24 cellular contexts compared by ENCODE assay signal in genomic region chr4:93187441-93187840, GRCh38.
"Had no signal": no experiment of that assay in that cellular context is flagged by ENCODE, and none has a peak within 500 bp of the region (broad histone marks: within the 10 kb centered on the region; RNA-seq: fewer than 3 reads in every experiment).

No MANE protein-coding gene starts in this region.

- H3K27me3 Mint-ChIP-seq: dendritic cell treated with granulocyte-macrophage colony-stimulating factor and Interleukin-4, amounts not matched to agents 40 ng/mL and 50 ng/mL, for 4 days; effector memory CD8-positive, alpha-beta T cell had no signal

- ATAC-seq: effector memory CD8-positive, alpha-beta T cell; foreskin keratinocyte; gastrocnemius medialis; heart left ventricle; heart right ventricle had no signal

- H3K4me1 ChIP-seq: colonic mucosa, esophagus muscularis mucosa, gastrocnemius medialis, gastroesophageal sphincter, heart left ventricle, heart right ventricle had no signal

- H3K27ac Mint-ChIP-seq: dendritic cell treated with granulocyte-macrophage colony-stimulating factor and Interleukin-4, amounts not matched to agents 40 ng/mL and 50 ng/mL, for 4 days; effector memory CD8-positive, alpha-beta T cell; endodermal cell had no signal

- H3K36me3 ChIP-seq: colonic mucosa, esophagus muscularis mucosa, esophagus squamous epithelium, gastrocnemius medialis, gastroesophageal sphincter, heart left ventricle, heart right ventricle had no signal

- H3K27me3 ChIP-seq: colonic mucosa, dorsolateral prefrontal cortex, esophagus muscularis mucosa, esophagus squamous epithelium, foreskin keratinocyte, gastrocnemius medialis, gastroesophageal sphincter, heart left ventricle, heart right ventricle had no signal

- DNase-seq: colonic mucosa; cortex of kidney; dermis blood vessel endothelial cell; dorsolateral prefrontal cortex; effector CD4-positive, alpha-beta T cell; effector CD8-positive, alpha-beta T cell; effector memory CD4-positive, alpha-beta T cell; effector memory CD8-positive, alpha-beta T cell; erythroblast; esophagus squamous epithelium; foreskin fibroblast; foreskin keratinocyte; foreskin melanocyte; gastrocnemius medialis; glutamatergic neuron; head of caudate nucleus; heart left ventricle; heart right ventricle had no signal

- H3K4me1 Mint-ChIP-seq: endodermal cell had no signal

- H3K4me3 ChIP-seq: colonic mucosa, coronary artery, dorsolateral prefrontal cortex, esophagus muscularis mucosa, esophagus squamous epithelium, gastrocnemius medialis, gastroesophageal sphincter, heart left ventricle, heart right ventricle had no signal

- H3K4me3 Mint-ChIP-seq: dendritic cell treated with granulocyte-macrophage colony-stimulating factor and Interleukin-4, amounts not matched to agents 40 ng/mL and 50 ng/mL, for 4 days; effector memory CD8-positive, alpha-beta T cell; endodermal cell had no signal

- H3K27ac ChIP-seq: colonic mucosa, coronary artery, dorsolateral prefrontal cortex, epithelial cell of prostate, esophagus muscularis mucosa, esophagus squamous epithelium, foreskin keratinocyte, gastrocnemius medialis, gastroesophageal sphincter, heart left ventricle, heart right ventricle had no signal

- H3K9me3 ChIP-seq: colonic mucosa, esophagus muscularis mucosa, esophagus squamous epithelium, gastrocnemius medialis, gastroesophageal sphincter, heart left ventricle had no signal
